In the genomic region with DNA sequence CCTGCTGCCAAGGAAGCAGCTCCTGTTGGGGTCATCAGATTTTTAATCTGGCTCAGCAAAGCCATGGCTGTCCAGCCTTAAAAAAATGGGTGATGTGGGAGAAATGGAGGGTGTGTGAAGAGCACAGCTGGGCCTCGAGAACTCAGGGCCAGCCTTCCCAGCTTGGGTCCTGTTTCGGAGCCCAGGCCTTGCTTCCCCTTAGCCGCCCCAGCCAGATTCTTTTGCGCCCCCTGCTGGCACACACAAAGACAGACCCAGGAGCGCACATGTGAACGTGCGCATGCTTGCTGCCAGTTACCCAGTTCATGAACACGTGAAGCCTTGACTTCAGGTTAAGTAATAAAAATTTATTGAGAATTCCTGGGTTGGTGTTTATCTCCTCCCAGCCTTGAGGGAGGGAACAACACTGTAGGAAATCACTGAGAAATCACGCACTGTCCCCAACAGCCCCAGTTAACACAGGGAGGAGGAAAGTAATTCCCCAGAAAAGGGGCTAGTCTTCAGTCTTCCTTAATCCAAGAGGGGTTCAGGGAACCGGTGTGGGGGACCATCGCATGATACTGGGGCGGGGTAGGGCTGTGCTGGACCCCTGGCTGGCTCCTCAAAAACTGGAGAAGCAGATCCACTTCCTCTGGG, we compare ENCODE assay signal across 8 cellular contexts. TPM values are rescaled to one million over a fixed set of nuclear protein-coding genes. Genes with fewer than 3 reads are reported as not detected.
DNase-seq lines count a peak whose midpoint lies in the region; ATAC-seq and TF ChIP-seq lines count a peak whose summit lies in the region.

No MANE protein-coding gene starts in this region.

- POLR2A ChIA-PET in Panc1 (lab: Charles Lee) = interaction anchor here (1.4 kb wide), 1 partner anchor 22 kb away, joined by 8 read pairs; a partner anchor contains a TSS

- H3K27me3 ChIP-seq in Panc1 (ENCODE audit: control insufficient read depth, insufficient read depth, low read length) = no peaks in the 10 kb centered on the region
- no peaks in the 10 kb centered on the region for H3K27me3 ChIP-seq in neural progenitor cell
- peaks cover 0 to 2% (median 0%) of the 10 kb centered on the region in 5 donors for H3K27me3 ChIP-seq in subcutaneous abdominal adipose tissue (ENCODE audit: control insufficient read depth in 5 of 5, insufficient read depth in 4 of 5, low read length in 5 of 5)

- H3F3A ChIP-seq in neural progenitor cell (ENCODE audit: low read depth) = peaks cover 78% of the 10 kb centered on the region

- BruUV-seq in Panc1 (replicated peaks; lab: Mats Ljungman, UMichigan) = no TSS peak

- intact Hi-C loops in Panc1 (cut with micrococcal nuclease; ENCODE audit: unreplicated experiment) = no loop called here
- intact Hi-C loops in activated T-helper 1 cell treated with anti-CD3 and anti-CD28 coated beads, Interleukin-12 subunit alpha, Interleukin-12 subunit beta, Interleukin-2, Interleukin-4 antibody, amounts not matched to agents 30 ng/mL and 10 ng/mL and 1 ng/mL, durations not matched to agents 14 hours and 24 hours and 36 hours (cut with micrococcal nuclease) = loop anchor here (1.0 kb wide), 2 partner anchors 21 to 41 kb away; a partner anchor contains a TSS

- H3K36me3 Mint-ChIP-seq in activated T-helper 1 cell treated with anti-CD3 and anti-CD28 coated beads, Interleukin-12 subunit alpha, Interleukin-12 subunit beta, Interleukin-2, Interleukin-4 antibody, amounts not matched to agents 30 ng/mL and 10 ng/mL and 1 ng/mL, durations not matched to agents 14 hours and 24 hours and 36 hours (ENCODE audit: low read depth) = peaks cover 47% of the 10 kb centered on the region
- H3K36me3 Mint-ChIP-seq in neural progenitor cell = peaks cover 19% of the 10 kb centered on the region

- H3K27me3 Mint-ChIP-seq in activated T-helper 1 cell treated with anti-CD3 and anti-CD28 coated beads, Interleukin-12 subunit alpha, Interleukin-12 subunit beta, Interleukin-2, Interleukin-4 antibody, amounts not matched to agents 30 ng/mL and 10 ng/mL and 1 ng/mL, durations not matched to agents 14 hours and 24 hours and 36 hours (ENCODE audit: insufficient read depth) = no peaks in the 10 kb centered on the region
- H3K27me3 Mint-ChIP-seq in neural progenitor cell (ENCODE audit: insufficient read depth, low read depth) = peaks cover 9% of the 10 kb centered on the region

- in situ Hi-C loops in ACHN (cut with HindIII; ENCODE audit: low pct_ligation_motif_present, low pct_unique_long_range_greater_than_20kb, low sequenced_read_pairs) = no loop called here
- in situ Hi-C loops in Panc1 (cut with HindIII; ENCODE audit: low pct_unique_long_range_greater_than_20kb, low sequenced_read_pairs) = no loop called here

- H3K4me3 ChIP-seq in Panc1 (ENCODE audit: low read depth in 2 of 2, low read length in 2 of 2) (no peak overlapping the region), neural progenitor cell (no peak overlapping the region), subcutaneous abdominal adipose tissue (ENCODE audit: low read depth in 1 of 5, low read length in 5 of 5) (no peak overlapping the region)

- H2AFZ ChIP-seq in neural progenitor cell (replicated peaks) = no peak overlapping the region

- peak; percentile 89 for TF ChIP-seq CTCF in Panc1 (IDR thresholded peaks at IDR 0.05)
- TF ChIP-seq CTCF in neural progenitor cell (IDR thresholded peaks at IDR 0.05) = peak; percentile 87

- no peaks in the 10 kb centered on the region for H3K9me3 ChIP-seq in KOPT-K1 (ENCODE audit: insufficient read depth, low read length, poor library complexity, severe bottlenecking)
- no peaks in the 10 kb centered on the region for H3K9me3 ChIP-seq in Panc1 (ENCODE audit: control insufficient read depth, insufficient read depth, low read depth, low read length)
- H3K9me3 ChIP-seq in neural progenitor cell (ENCODE audit: low read depth) = no peaks in the 10 kb centered on the region
- no peaks in the 10 kb centered on the region for H3K9me3 ChIP-seq in subcutaneous abdominal adipose tissue (ENCODE audit: control insufficient read depth in 5 of 5, low read length in 5 of 5)

- H3K4me1 ChIP-seq in Panc1 (ENCODE audit: control insufficient read depth, insufficient read depth, low read length) (peaks cover 26% of the 10 kb centered on the region), neural progenitor cell (peaks cover 27% of the 10 kb centered on the region), subcutaneous abdominal adipose tissue (ENCODE audit: control insufficient read depth in 5 of 5, insufficient read depth in 5 of 5, low read length in 5 of 5) (peaks cover 13 to 60% (median 48%) of the 10 kb centered on the region in 5 donors)

- H3K4me3 Mint-ChIP-seq in activated T-helper 1 cell treated with anti-CD3 and anti-CD28 coated beads, Interleukin-12 subunit alpha, Interleukin-12 subunit beta, Interleukin-2, Interleukin-4 antibody, amounts not matched to agents 30 ng/mL and 10 ng/mL and 1 ng/mL, durations not matched to agents 14 hours and 24 hours and 36 hours = no peak overlapping the region
- H3K4me3 Mint-ChIP-seq in neural progenitor cell = no peak overlapping the region

- peak; percentile 32 for ATAC-seq in GM18870 (IDR thresholded peaks at IDR 0.05; ENCODE audit: unreplicated experiment)
- peak; percentile 83 for ATAC-seq in Panc1

- H3K27ac ChIP-seq in KOPT-K1 (ENCODE audit: low read depth, low read length, poor library complexity, severe bottlenecking) (peak overlapping the region; percentile 59), Panc1 (ENCODE audit: low read length) (peak overlapping the region; percentile 63), neural progenitor cell (peak overlapping the region; percentile 27), subcutaneous abdominal adipose tissue (ENCODE audit: low read depth, low read length) (peak overlapping the region; percentile 70)

- peaks cover 26% of the 10 kb centered on the region for H3K79me2 ChIP-seq in neural progenitor cell (ENCODE audit: low read depth)

- H3K4me1 Mint-ChIP-seq in activated T-helper 1 cell treated with anti-CD3 and anti-CD28 coated beads, Interleukin-12 subunit alpha, Interleukin-12 subunit beta, Interleukin-2, Interleukin-4 antibody, amounts not matched to agents 30 ng/mL and 10 ng/mL and 1 ng/mL, durations not matched to agents 14 hours and 24 hours and 36 hours (ENCODE audit: low read depth) = peaks cover 59% of the 10 kb centered on the region
- H3K4me1 Mint-ChIP-seq in neural progenitor cell = peaks cover 44% of the 10 kb centered on the region

- peak overlapping the region; percentile 90 for H3K27ac Mint-ChIP-seq in activated T-helper 1 cell treated with anti-CD3 and anti-CD28 coated beads, Interleukin-12 subunit alpha, Interleukin-12 subunit beta, Interleukin-2, Interleukin-4 antibody, amounts not matched to agents 30 ng/mL and 10 ng/mL and 1 ng/mL, durations not matched to agents 14 hours and 24 hours and 36 hours
- no peak overlapping the region for H3K27ac Mint-ChIP-seq in neural progenitor cell

- CTCF ChIA-PET in Panc1 (lab: Charles Lee) = interaction anchor here (1.3 kb wide), 1 partner anchor 16 kb away, joined by 3 read pairs; no protein-coding TSS in a partner anchor

- H3K9me3 Mint-ChIP-seq in activated T-helper 1 cell treated with anti-CD3 and anti-CD28 coated beads, Interleukin-12 subunit alpha, Interleukin-12 subunit beta, Interleukin-2, Interleukin-4 antibody, amounts not matched to agents 30 ng/mL and 10 ng/mL and 1 ng/mL, durations not matched to agents 14 hours and 24 hours and 36 hours = no peaks in the 10 kb centered on the region
- H3K9me3 Mint-ChIP-seq in neural progenitor cell = no peaks in the 10 kb centered on the region

- H3K9ac ChIP-seq in neural progenitor cell (no peak overlapping the region), subcutaneous abdominal adipose tissue (ENCODE audit: low read length in 5 of 5) (peak overlapping the region; percentile 28 to 50 (median 33))

- H3K4me2 ChIP-seq in neural progenitor cell = no peak overlapping the region

- H4K20me1 ChIP-seq in neural progenitor cell (ENCODE audit: low read depth) = peaks cover 4% of the 10 kb centered on the region

- H3K36me3 ChIP-seq in KOPT-K1 (ENCODE audit: insufficient read depth, low read length) = peaks cover 71% of the 10 kb centered on the region
- H3K36me3 ChIP-seq in Panc1 (ENCODE audit: control insufficient read depth, insufficient read depth, low read length) = peaks cover 15% of the 10 kb centered on the region
- no peaks in the 10 kb centered on the region for H3K36me3 ChIP-seq in neural progenitor cell
- peaks cover 6 to 43% (median 36%) of the 10 kb centered on the region in 5 donors for H3K36me3 ChIP-seq in subcutaneous abdominal adipose tissue (ENCODE audit: control insufficient read depth in 5 of 5, insufficient read depth in 5 of 5, low read length in 5 of 5)

- DNase-seq in ACHN = peak; percentile 87
- DNase-seq in Panc1 (ENCODE audit: low read depth, low spot score) = peak; percentile 32
- DNase-seq in activated T-helper 1 cell treated with anti-CD3 and anti-CD28 coated beads, Interleukin-12 subunit alpha, Interleukin-12 subunit beta, Interleukin-2, Interleukin-4 antibody, amounts not matched to agents 30 ng/mL and 10 ng/mL and 1 ng/mL, durations not matched to agents 14 hours and 24 hours and 36 hours (ENCODE audit: low spot score) = peak; percentile 78
- peak; percentile 88 for DNase-seq in fibroblast of peridontal ligament (ENCODE audit: extremely low read depth)
- peak; percentile 90 for DNase-seq in neural progenitor cell (ENCODE audit: low spot score)

RNA-seq across cellular contexts. Expression of a gene that starts 5.3 kb away (rescaled TPM):
- total RNA-seq in Panc1 (2021; ENCODE audit: unreplicated experiment) = 138 TPM
- 185 TPM for polyA plus RNA-seq in Panc1 (2012; ENCODE audit: insufficient read length)
- 456 and 469 TPM in 2 replicates for total RNA-seq in activated T-helper 1 cell treated with anti-CD3 and anti-CD28 coated beads, Interleukin-12 subunit alpha, Interleukin-12 subunit beta, Interleukin-2, Interleukin-4 antibody, amounts not matched to agents 30 ng/mL and 10 ng/mL and 1 ng/mL, durations not matched to agents 14 hours and 24 hours and 36 hours
- total RNA-seq in neural progenitor cell (ENCODE audit: low replicate concordance) = 214 and 291 TPM in 2 replicates

RNA-seq across cellular contexts. Expression of a gene that starts 5.6 kb away (rescaled TPM):
- total RNA-seq in Panc1 (2021; ENCODE audit: unreplicated experiment) (54.9 TPM), neural progenitor cell (ENCODE audit: low replicate concordance) (27.3 and 32.0 TPM in 2 replicates)
- 54.0 TPM for polyA plus RNA-seq in Panc1 (2012; ENCODE audit: insufficient read length)
- 132 and 134 TPM in 2 replicates for total RNA-seq in activated T-helper 1 cell treated with anti-CD3 and anti-CD28 coated beads, Interleukin-12 subunit alpha, Interleukin-12 subunit beta, Interleukin-2, Interleukin-4 antibody, amounts not matched to agents 30 ng/mL and 10 ng/mL and 1 ng/mL, durations not matched to agents 14 hours and 24 hours and 36 hours

RNA-seq across cellular contexts. Expression of a gene that starts 14.0 kb away (rescaled TPM):
- total RNA-seq in Panc1 (2021; ENCODE audit: unreplicated experiment) (13.7 TPM), neural progenitor cell (ENCODE audit: low replicate concordance) (4.4 and 6.0 TPM in 2 replicates)
- 26.1 TPM for polyA plus RNA-seq in Panc1 (2012; ENCODE audit: insufficient read length)
- total RNA-seq in activated T-helper 1 cell treated with anti-CD3 and anti-CD28 coated beads, Interleukin-12 subunit alpha, Interleukin-12 subunit beta, Interleukin-2, Interleukin-4 antibody, amounts not matched to agents 30 ng/mL and 10 ng/mL and 1 ng/mL, durations not matched to agents 14 hours and 24 hours and 36 hours = 332 and 341 TPM in 2 replicates

RNA-seq across cellular contexts. Expression of a gene that starts 21.3 kb away (rescaled TPM):
- 126 TPM for total RNA-seq in Panc1 (2021; ENCODE audit: unreplicated experiment)
- 249 TPM for polyA plus RNA-seq in Panc1 (2012; ENCODE audit: insufficient read length)
- 190 and 197 TPM in 2 replicates for total RNA-seq in activated T-helper 1 cell treated with anti-CD3 and anti-CD28 coated beads, Interleukin-12 subunit alpha, Interleukin-12 subunit beta, Interleukin-2, Interleukin-4 antibody, amounts not matched to agents 30 ng/mL and 10 ng/mL and 1 ng/mL, durations not matched to agents 14 hours and 24 hours and 36 hours
- 314 and 399 TPM in 2 replicates for total RNA-seq in neural progenitor cell (ENCODE audit: low replicate concordance)

RNA-seq across cellular contexts. Expression of a gene that starts 21.5 kb away (rescaled TPM):
- total RNA-seq in Panc1 (2021; ENCODE audit: unreplicated experiment) = not detected
- not detected for polyA plus RNA-seq in Panc1 (2012; ENCODE audit: insufficient read length)
- total RNA-seq in activated T-helper 1 cell treated with anti-CD3 and anti-CD28 coated beads, Interleukin-12 subunit alpha, Interleukin-12 subunit beta, Interleukin-2, Interleukin-4 antibody, amounts not matched to agents 30 ng/mL and 10 ng/mL and 1 ng/mL, durations not matched to agents 14 hours and 24 hours and 36 hours = not detected in 2 replicates
- total RNA-seq in neural progenitor cell (ENCODE audit: low replicate concordance) = not detected in 2 replicates

Comparison
In these comparisons a context has a peak if more than half of its experiments do, and no peak if none do; other contexts are left out.
1. DNase-seq: peak in every context shown above with its lines; median percentile 90 in neural progenitor cell; 88 in fibroblast of peridontal ligament; 87 in ACHN; 78 in activated T-helper 1 cell treated with anti-CD3 and anti-CD28 coated beads, Interleukin-12 subunit alpha, Interleukin-12 subunit beta, Interleukin-2, Interleukin-4 antibody, amounts not matched to agents 30 ng/mL and 10 ng/mL and 1 ng/mL, durations not matched to agents 14 hours and 24 hours and 36 hours; 32 in Panc1.
2. RNA of a gene that starts 14.0 kb away (total RNA-seq): 332 to 341 TPM in activated T-helper 1 cell treated with anti-CD3 and anti-CD28 coated beads, Interleukin-12 subunit alpha, Interleukin-12 subunit beta, Interleukin-2, Interleukin-4 antibody, amounts not matched to agents 30 ng/mL and 10 ng/mL and 1 ng/mL, durations not matched to agents 14 hours and 24 hours and 36 hours; 13.7 TPM in Panc1 (single experiment) and 4.4 to 6.0 TPM in neural progenitor cell; every median in the first group is over 10 times any median in the second.
3. Peak in every context shown above with its lines, with median percentiles within 50 percentile points of each other: H3K27ac ChIP-seq.